20 cellular contexts compared by ENCODE assay signal in genomic region chr1:59769412-59770095, GRCh38. TPM values are rescaled to one million over a fixed set of nuclear protein-coding genes. Genes with fewer than 3 reads are reported as not detected.
DNase-seq lines count a peak whose midpoint lies in the region; ATAC-seq and TF ChIP-seq lines count a peak whose summit lies in the region.
"Had no signal": no experiment of that assay in that cellular context is flagged by ENCODE, and none has a peak within 500 bp of the region (broad histone marks: within the 10 kb centered on the region; RNA-seq: fewer than 3 reads in every experiment).

No MANE protein-coding gene starts in this region.

- in situ Hi-C loops in SK-MEL-5 (cut with HindIII; ENCODE audit: low pct_unique_long_range_greater_than_20kb, low sequenced_read_pairs) = no loop called here

- H3K9me3 ChIP-seq in esophagus squamous epithelium = no peaks in the 10 kb centered on the region
- H3K9me3 ChIP-seq in stomach = no peaks in the 10 kb centered on the region
- H3K9me3 ChIP-seq: BE2C had no signal

- ATAC-seq in GM21381 (IDR thresholded peaks at IDR 0.05; ENCODE audit: unreplicated experiment) = no peak
- ATAC-seq: activated naive CD4-positive, alpha-beta T cell treated with anti-CD3 and anti-CD28 coated beads, Interleukin-2, amount 50 U/mL, for 72 hours; effector memory CD8-positive, alpha-beta T cell had no signal

- no peaks in the 10 kb centered on the region for H3K36me3 ChIP-seq in esophagus squamous epithelium
- H3K36me3 ChIP-seq in stomach = no peaks in the 10 kb centered on the region
- H3K36me3 ChIP-seq: BE2C had no signal

- DNase-seq in NCI-H510A treated with DMSO at 0.1 percent for 48 hours (lab: John Stamatoyannopoulos, UW) (peak; percentile 49), NCI-H510A (lab: John Stamatoyannopoulos, UW) (no peak), SK-MEL-5 (ENCODE audit: low read depth, low spot score) (peak; percentile 36), esophagus squamous epithelium (lab: John Stamatoyannopoulos, UW) (no peak), stomach (no peak), NCI-H446 (lab: John Stamatoyannopoulos, UW) (no peak), RWPE1 (ENCODE audit: low spot score) (no peak)
- DNase-seq: activated CD4-positive, alpha-beta T cell treated with anti-CD3 and anti-CD28 coated beads for 4 hours; BE2C; effector memory CD8-positive, alpha-beta T cell; hippocampal formation; NCI-H2171; occipital lobe; stimulated activated CD4-positive, alpha-beta T cell treated with anti-CD3 and anti-CD28 coated beads, Interleukin-12 subunit alpha, Interleukin-12 subunit beta, amount 100 ng/mL, for 4 hours had no signal

- intact Hi-C loops in esophagus squamous epithelium (cut with DNase I) = no loop called here
- intact Hi-C loops in stomach (cut with DNase I; ENCODE audit: low total_unique reads) = no loop called here

- no peak for TF ChIP-seq EP300 in stomach (IDR thresholded peaks at IDR 0.05)

- H3K27me3 ChIP-seq in esophagus squamous epithelium = no peaks in the 10 kb centered on the region
- H3K27me3 ChIP-seq in stomach = no peaks in the 10 kb centered on the region
- H3K27me3 ChIP-seq: BE2C had no signal

- H3K4me1 ChIP-seq in esophagus squamous epithelium = peaks cover 5 to 59% (median 29%) of the 10 kb centered on the region in 3 donors
- H3K4me1 ChIP-seq in stomach = peaks cover 6 to 19% (median 9%) of the 10 kb centered on the region in 4 donors

- CTCF ChIA-PET in RWPE1 (lab: Yijun Ruan, JAX) = interaction anchor here (0.6 kb wide), 1 partner anchor 1322 kb away, joined by 3 read pairs; no protein-coding TSS in a partner anchor

- TF ChIP-seq POLR2A in esophagus squamous epithelium (IDR thresholded peaks at IDR 0.05) (no peak), stomach (IDR thresholded peaks at IDR 0.05) (no peak)

- H3K27ac ChIP-seq in esophagus squamous epithelium (peak overlapping the region; percentile 56 to 83 (median 72)), stomach (peak overlapping the region; percentile 13 to 49 (median 27)), RWPE1 (no peak overlapping the region)

- no peak for TF ChIP-seq CTCF in esophagus squamous epithelium (IDR thresholded peaks at IDR 0.05)
- no peak for TF ChIP-seq CTCF in stomach (IDR thresholded peaks at IDR 0.05)
- TF ChIP-seq CTCF in RWPE1 (conservative IDR thresholded peaks at IDR 0.05; ENCODE audit: low read depth) = no peak

- 54 to 84% methylated on average over 9 of the region's 9 CpGs for WGBS in esophagus squamous epithelium, 2 donors
- WGBS in stomach, 5 donors = 60 to 70% (median 69%) methylated on average over 9 of the region's 9 CpGs

- POLR2A ChIA-PET in RWPE1 (lab: Yijun Ruan, JAX; ENCODE audit: low non-redundant PET) = no interaction called here

- no peak overlapping the region for H3K4me3 ChIP-seq in esophagus squamous epithelium
- no peak overlapping the region for H3K4me3 ChIP-seq in stomach

RNA-seq across cellular contexts. Expression of gene HOOK1, which starts 45.2 kb away (rescaled TPM):
- total RNA-seq in SK-MEL-5 (2014; rRNA removed; shearing (Covaris generic)) = not detected in 2 replicates
- polyA plus RNA-seq in SK-MEL-5 (2015; cell fraction: cytosol; rRNA removed) = not detected in 2 replicates
- polyA plus RNA-seq in SK-MEL-5 (2015; cell fraction: nucleus; rRNA removed) = not detected in 2 replicates
- total RNA-seq in esophagus squamous epithelium = 10 to 100 TPM; 13.7 to 35.1 (median 28.1) TPM
- total RNA-seq in stomach = 10 to 100 TPM in 2 of 5 donors, 1 to 10 TPM in 3; 1.8 to 41.9 (median 6.2) TPM
- 10 to 100 TPM in 1 of 3 donors, 1 to 10 TPM in 2; 7.0 to 11.3 (median 7.2) TPM for polyA plus RNA-seq in stomach
- total RNA-seq: A172, G401, lung microvascular endothelial cell, myocyte had no signal

Comparison
In these comparisons a context has a peak if more than half of its experiments do, and no peak if none do; other contexts are left out.
1. DNase-seq: peak in NCI-H510A treated with DMSO at 0.1 percent for 48 hours (single experiment) and SK-MEL-5 (single experiment); none in NCI-H510A (single experiment), esophagus squamous epithelium (single experiment), stomach (single experiment), NCI-H446 (0 of 2) and RWPE1 (single experiment).